ENCODE assay signal across 24 cellular contexts in genomic region chr15:98948456-98948855, GRCh38. TPM values are rescaled to one million over a fixed set of nuclear protein-coding genes. Genes with fewer than 3 reads are reported as not detected.
A peak's percentile ranks its signal among the peaks of the same experiment; 100 is the strongest.
DNase-seq lines count a peak whose midpoint lies in the region; ATAC-seq, FAIRE-seq and TF ChIP-seq lines count a peak whose summit lies in the region.
"Had no signal": no experiment of that assay in that cellular context is flagged by ENCODE, and none has a peak within 500 bp of the region (broad histone marks: within the 10 kb centered on the region; RNA-seq: fewer than 3 reads in every experiment).

No MANE protein-coding gene starts in this region.

- no peaks in the 10 kb centered on the region for H3K27me3 ChIP-seq in H1 (replicated peaks in 1 of 4; ENCODE audit: control insufficient read depth in 3 of 4, extremely low read depth in 1 of 4, insufficient read depth in 3 of 4, low read length in 3 of 4)
- H3K27me3 ChIP-seq in psoas muscle (ENCODE audit: insufficient read depth in 3 of 3, low read length in 2 of 3): no peaks in the 10 kb centered on the region
- no peaks in the 10 kb centered on the region for H3K27me3 ChIP-seq in vagina
- H3K27me3 ChIP-seq: SJSA1 had no signal

- TF ChIP-seq POLR2A in H1 (IDR thresholded peaks at IDR 0.05; ENCODE audit: control extremely low read depth in 1 of 2, low read depth in 2 of 2, low read length in 2 of 2) (no peak), vagina (IDR thresholded peaks at IDR 0.05) (no peak)

- no peak overlapping the region for H3K4me2 ChIP-seq in H1 (ENCODE audit: insufficient read depth in 1 of 2, low read depth in 2 of 2, low read length in 2 of 2)
- H3K4me2 ChIP-seq: PC-9 had no signal

- no peak overlapping the region for H2BK20ac ChIP-seq in H1 (ENCODE audit: low read length)

- no peak overlapping the region for H2BK12ac ChIP-seq in H1 (ENCODE audit: low read depth, low read length)

- H3K27ac ChIP-seq in H1 (ENCODE audit: low read depth, low read length): 0 out of 2 replicates have a peak overlapping the region, but pooled peaks have one; percentile 15
- peak overlapping the region; percentile 91 for H3K27ac ChIP-seq in psoas muscle
- peak overlapping the region; percentile 70 for H3K27ac ChIP-seq in vagina
- H3K27ac ChIP-seq: 22Rv1, PC-9, SJSA1 had no signal

- H3K36me3 ChIP-seq in H1 (ENCODE audit: control insufficient read depth in 2 of 4, insufficient read depth in 4 of 4, low read length in 3 of 4) (peaks cover 21 to 66% (median 43%) of the 10 kb centered on the region in 4 experiments; a peak in 7 of 8 replicates), psoas muscle (ENCODE audit: insufficient read depth in 1 of 2, low read depth in 1 of 2) (peaks cover 0 to 23% of the 10 kb centered on the region in 2 donors), vagina (peaks cover 0 to 25% of the 10 kb centered on the region in 2 donors)

- no peak overlapping the region for H2AK5ac ChIP-seq in H1 (ENCODE audit: low read depth, low read length)

- TF ChIP-seq CTCF in H1 (IDR thresholded peaks at IDR 0.05; ENCODE audit: control extremely low read depth in 1 of 3, insufficient read depth in 1 of 3, low read depth in 1 of 3, low read length in 3 of 3) (no peak), psoas muscle (IDR thresholded peaks at IDR 0.05) (no peak), vagina (IDR thresholded peaks at IDR 0.05) (no peak)

- no peak overlapping the region for H3K56ac ChIP-seq in H1 (replicated peaks; ENCODE audit: insufficient read length, low read depth, low read length)

- intact Hi-C loops in psoas muscle (cut with DNase I) (no loop called here), vagina (cut with DNase I) (no loop called here)
- intact Hi-C loops in activated naive CD4-positive, alpha-beta T cell treated with anti-CD3 and anti-CD28 coated beads for 36 hours (cut with micrococcal nuclease): no loop called here

- peak overlapping the region; percentile 44 for H3K27ac Mint-ChIP-seq in activated T-cell treated with anti-CD3 and anti-CD28 coated beads, Interleukin-2, amount 50 U/mL, for 24 hours
- no peak overlapping the region for H3K27ac Mint-ChIP-seq in activated naive CD4-positive, alpha-beta T cell treated with anti-CD3 and anti-CD28 coated beads for 36 hours
- H3K27ac Mint-ChIP-seq: H9 had no signal

- TF ChIP-seq RAD21 in H1 (IDR thresholded peaks at IDR 0.05 in 1 of 2, conservative IDR thresholded peaks at IDR 0.05 in 1 of 2; ENCODE audit: low read depth in 2 of 2, low read length in 2 of 2): no peak

- no peak overlapping the region for H2BK15ac ChIP-seq in H1 (ENCODE audit: low read length)

- no peak overlapping the region for H3K4ac ChIP-seq in H1 (replicated peaks; ENCODE audit: insufficient read length, low read depth, low read length)

- no peak overlapping the region for H3K4me3 Mint-ChIP-seq in activated T-cell treated with anti-CD3 and anti-CD28 coated beads, Interleukin-2, amount 50 U/mL, for 24 hours
- H3K4me3 Mint-ChIP-seq in activated naive CD4-positive, alpha-beta T cell treated with anti-CD3 and anti-CD28 coated beads for 36 hours: no peak overlapping the region
- H3K4me3 Mint-ChIP-seq: H9 had no signal

- no peak overlapping the region for H3K23ac ChIP-seq in H1 (ENCODE audit: insufficient read length)

- peaks cover 2 to 4% of the 10 kb centered on the region in 2 experiments for H4K20me1 ChIP-seq in H1 (replicated peaks in 1 of 2; ENCODE audit: control insufficient read depth in 1 of 2, insufficient read depth in 2 of 2, low read length in 2 of 2)

- ATAC-seq in psoas muscle (no peak), GM18873 (IDR thresholded peaks at IDR 0.05; ENCODE audit: low FRiP score, unreplicated experiment) (no peak)

- H2AFZ ChIP-seq in H1 (ENCODE audit: low read length): no peak overlapping the region
- H2AFZ ChIP-seq: PC-9 had no signal

- no peaks in the 10 kb centered on the region for H3K9me3 Mint-ChIP-seq in activated T-cell treated with anti-CD3 and anti-CD28 coated beads, Interleukin-2, amount 50 U/mL, for 24 hours
- no peaks in the 10 kb centered on the region for H3K9me3 Mint-ChIP-seq in activated naive CD4-positive, alpha-beta T cell treated with anti-CD3 and anti-CD28 coated beads for 36 hours
- H3K9me3 Mint-ChIP-seq: H9 had no signal

- DNase-seq in activated T-cell treated with anti-CD3 and anti-CD28 coated beads, Interleukin-2, amount 50 U/mL, for 24 hours: no peak
- DNase-seq in activated T-cell treated with anti-CD3 and anti-CD28 coated beads for 4 hours: no peak
- DNase-seq in H1 (ENCODE audit: low read depth in 1 of 2, low spot score in 2 of 2): no peak
- no peak for DNase-seq in psoas muscle
- no peak for DNase-seq in vagina (ENCODE audit: extremely low spot score in 2 of 2)
- DNase-seq in activated naive CD4-positive, alpha-beta T cell treated with anti-CD3 and anti-CD28 coated beads for 36 hours: no peak
- no peak for DNase-seq in NCI-H1436 (lab: John Stamatoyannopoulos, UW)
- DNase-seq: DMS153, H9, Karpas-422, NCI-H1092 treated with DMSO at 0.1 percent for 48 hours, NCI-H1436 treated with DMSO at 0.1 percent for 48 hours, NCI-H187 treated with DMSO at 0.1 percent for 48 hours, NCI-H2107, NCI-H446, NCI-H524 treated with DMSO at 0.1 percent for 48 hours, NCI-H82, Right ventricle myocardium superior had no signal

- H3K4me1 ChIP-seq in H1 (replicated peaks in 1 of 4; ENCODE audit: control insufficient read depth in 3 of 4, insufficient read depth in 4 of 4, low read length in 3 of 4) (no peaks in the 10 kb centered on the region; a peak in 1 of 7 replicates), psoas muscle (peaks cover 68% of the 10 kb centered on the region), vagina (peaks cover 33% of the 10 kb centered on the region)

- no peak overlapping the region for H4K91ac ChIP-seq in H1 (replicated peaks; ENCODE audit: insufficient read length, low read length)

- no peak overlapping the region for H2BK5ac ChIP-seq in H1 (ENCODE audit: low read depth, low read length)

- CTCF ChIA-PET in H1 (lab: Charles Lee; ENCODE audit: partially characterized antibody): interaction anchor here (0.6 to 1.8 kb wide), 5 partner anchors 9 to 131 kb away, joined by 3 to 6 read pairs (median 3); no protein-coding TSS in a partner anchor
- CTCF ChIA-PET in activated naive CD4-positive, alpha-beta T cell treated with anti-CD3 and anti-CD28 coated beads for 36 hours (lab: Charles Lee): no interaction called here

- no peaks in the 10 kb centered on the region for H3K79me2 ChIP-seq in H1 (ENCODE audit: control insufficient read depth in 1 of 2, insufficient read depth in 2 of 2, low read length in 2 of 2)

- H3K23me2 ChIP-seq in H1 (ENCODE audit: low read depth, low read length): no peaks in the 10 kb centered on the region

- H3K4me1 Mint-ChIP-seq in activated T-cell treated with anti-CD3 and anti-CD28 coated beads, Interleukin-2, amount 50 U/mL, for 24 hours (ENCODE audit: low read depth): peaks cover 21% of the 10 kb centered on the region
- H3K4me1 Mint-ChIP-seq in activated naive CD4-positive, alpha-beta T cell treated with anti-CD3 and anti-CD28 coated beads for 36 hours (ENCODE audit: low read depth): peaks cover 17% of the 10 kb centered on the region
- H3K4me1 Mint-ChIP-seq: H9 had no signal

- H3K18ac ChIP-seq in H1 (ENCODE audit: extremely low read depth, low read length): no peak overlapping the region

- H2BK120ac ChIP-seq in H1 (replicated peaks; ENCODE audit: low read depth, low read length): no peak overlapping the region

- H3K27me3 Mint-ChIP-seq in activated T-cell treated with anti-CD3 and anti-CD28 coated beads, Interleukin-2, amount 50 U/mL, for 24 hours: no peaks in the 10 kb centered on the region
- H3K27me3 Mint-ChIP-seq in activated naive CD4-positive, alpha-beta T cell treated with anti-CD3 and anti-CD28 coated beads for 36 hours (ENCODE audit: low read depth): no peaks in the 10 kb centered on the region

- H3K9ac ChIP-seq in H1 (replicated peaks in 1 of 4; ENCODE audit: extremely low read depth in 1 of 4, low read depth in 3 of 4, low read length in 3 of 4): no peak overlapping the region

- POLR2A ChIA-PET in H1 (lab: Charles Lee; ENCODE audit: partially characterized antibody): no interaction called here

- no peak overlapping the region for H4K8ac ChIP-seq in H1 (ENCODE audit: extremely low read depth, insufficient read depth, low read length)

- no peak overlapping the region for H4K5ac ChIP-seq in H1 (ENCODE audit: insufficient read length, low read depth, low read length)

- peaks cover 71% of the 10 kb centered on the region for H3K36me3 Mint-ChIP-seq in activated T-cell treated with anti-CD3 and anti-CD28 coated beads, Interleukin-2, amount 50 U/mL, for 24 hours (ENCODE audit: low read depth)
- H3K36me3 Mint-ChIP-seq in activated naive CD4-positive, alpha-beta T cell treated with anti-CD3 and anti-CD28 coated beads for 36 hours (ENCODE audit: low read depth): peaks cover 31% of the 10 kb centered on the region

- H3K9me3 ChIP-seq in H1 (ENCODE audit: insufficient read depth in 2 of 2, low read depth in 1 of 2, low read length in 1 of 2) (no peaks in the 10 kb centered on the region), psoas muscle (no peaks in the 10 kb centered on the region), vagina (no peaks in the 10 kb centered on the region)
- H3K9me3 ChIP-seq: SJSA1 had no signal

- WGBS in H1 (ENCODE audit: extremely low coverage in 1 of 2, insufficient coverage in 1 of 2, insufficient read length in 1 of 2, insufficient replicate concordance in 2 of 2, low coverage in 1 of 2, low lambda C conversion rate in 2 of 2, missing lambda C conversion rate in 1 of 2), 2 experiments: 84% methylated on average over 13 of the region's 13 CpGs; no CpG with 5 or more reads in 1 of the 2 experiments
- WGBS in psoas muscle, 3 donors: 75 to 84% (median 82%) methylated on average over 13 of the region's 13 CpGs

- no peak overlapping the region for H3K14ac ChIP-seq in H1 (ENCODE audit: insufficient read length)

- no peak for FAIRE-seq in H1 (lab: Jason Lieb, UNC)

- no peak for TF ChIP-seq EP300 in H1 (IDR thresholded peaks at IDR 0.05; ENCODE audit: borderline replicate concordance in 1 of 2, low read depth in 2 of 2, low read length in 2 of 2)

- H3K79me1 ChIP-seq in H1 (ENCODE audit: low read depth, low read length): peaks cover 3% of the 10 kb centered on the region; the same call in 1 of the 2 replicates

- H3K4me3 ChIP-seq in H1 (ENCODE audit: extremely low read depth in 1 of 4, insufficient read depth in 2 of 4, low read depth in 3 of 4, low read length in 4 of 4) (no peak overlapping the region), psoas muscle (no peak overlapping the region), vagina (no peak overlapping the region)
- H3K4me3 ChIP-seq: PC-9, SJSA1 had no signal

RNA-seq across cellular contexts. Expression of gene PGPEP1L, which starts 59.1 kb away (rescaled TPM):
- total RNA-seq in H1 (2021; fragmentation: NEBNext Ultra II Directional; extraction: Animal tissue kit (Norgen Biotek cat#: 25700)): 0.22 TPM in 1 of 2 replicates, not detected in the other
- 0.14 and 0.17 TPM in 2 replicates for polyA plus RNA-seq in H1 (2011; rRNA removed)
- polyA plus RNA-seq in H1 (2011; cell fraction: cytosol; rRNA removed): 0.10 TPM
- polyA plus RNA-seq in H1 (2011; cell fraction: nucleus; rRNA removed): 0.37 TPM
- polyA plus RNA-seq in H1 (2012, experiment 1 of 2): 0.18 TPM in 1 of 4 replicates, not detected in the others
- polyA plus RNA-seq in H1 (2012, experiment 2 of 2): not detected
- not detected for polyA plus RNA-seq in H1 (2013, experiment 1 of 2)
- 0.04 TPM for polyA plus RNA-seq in H1 (2013, experiment 2 of 2)
- 0.38 TPM in 1 of 2 replicates, not detected in the other for polyA minus RNA-seq in H1 (2011; rRNA and poly(A)+ RNA removed)
- not detected for polyA minus RNA-seq in H1 (2011; cell fraction: cytosol; rRNA and poly(A)+ RNA removed)
- polyA minus RNA-seq in H1 (2011; cell fraction: nucleus; rRNA and poly(A)+ RNA removed): not detected
- total RNA-seq in psoas muscle: 1 to 10 TPM; 4.6 to 8.5 (median 6.7) TPM
- 10 to 100 TPM in 2 of 3 donors, 1 to 10 TPM in 1; 3.8 to 16.9 (median 12.4) TPM for polyA plus RNA-seq in psoas muscle
- not detected for total RNA-seq in vagina
- not detected for total RNA-seq in activated naive CD4-positive, alpha-beta T cell treated with anti-CD3 and anti-CD28 coated beads for 36 hours
- total RNA-seq: H9, HT-29, PC-9, RPMI7951, SJSA1 had no signal

Comparison
In these comparisons a context has a peak if more than half of its experiments do, and no peak if none do; other contexts are left out.
1. H3K27ac ChIP-seq: peak in every context shown above with its lines; median percentile 91 in psoas muscle; 70 in vagina; 15 in H1.